16 cellular contexts compared by ENCODE assay signal in the genomic region with DNA sequence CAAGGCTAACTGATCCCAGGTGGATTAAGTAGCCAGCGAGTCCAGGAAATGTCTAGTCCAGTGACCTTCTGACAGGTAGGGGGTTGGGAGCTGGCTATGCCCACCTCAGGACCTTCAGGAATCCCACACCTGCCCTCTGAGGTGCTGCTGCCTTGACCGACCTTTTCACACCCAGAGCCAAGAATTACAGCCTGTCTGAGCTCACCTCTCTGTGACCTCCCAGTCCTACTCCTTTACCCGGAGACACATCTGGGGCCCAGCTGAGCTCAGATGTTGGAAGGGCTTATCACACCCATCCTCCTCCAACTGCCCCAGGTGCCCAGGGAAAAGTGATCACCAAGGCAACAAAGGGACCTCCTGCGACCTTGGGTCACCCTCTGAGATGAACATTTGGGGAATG.
A peak's percentile ranks its signal among the peaks of the same experiment; 100 is the strongest.
DNase-seq lines count a peak whose midpoint lies in the region; ATAC-seq and TF ChIP-seq lines count a peak whose summit lies in the region.
"Had no signal": no experiment of that assay in that cellular context is flagged by ENCODE, and none has a peak within 500 bp of the region (broad histone marks: within the 10 kb centered on the region; RNA-seq: fewer than 3 reads in every experiment).

No MANE protein-coding gene starts in this region.

- H3K4me3 ChIP-seq in neuronal stem cell (ENCODE audit: low read length in 2 of 2), result no peak overlapping the region
- no peak overlapping the region for H3K4me3 ChIP-seq in stomach
- H3K4me3 ChIP-seq: BLaER1, HAP-1 had no signal

- TF ChIP-seq EP300 in stomach (IDR thresholded peaks at IDR 0.05), result no peak

- H3K4me1 ChIP-seq in neuronal stem cell (ENCODE audit: control insufficient read depth in 2 of 2, insufficient read depth in 1 of 2, low read depth in 1 of 2, low read length in 2 of 2) (peaks cover 15 to 18% of the 10 kb centered on the region in 2 donors), stomach (no peaks in the 10 kb centered on the region)

- H3K4me3 Mint-ChIP-seq in osteocyte (ENCODE audit: unreplicated experiment), result no peak overlapping the region
- H3K4me3 Mint-ChIP-seq: CD14-positive monocyte; CD4-positive, alpha-beta memory T cell had no signal

- H3K27ac ChIP-seq in neuronal stem cell (replicated peaks; ENCODE audit: low read length) (no peak overlapping the region), stomach (peak overlapping the region in 3 of 5 donors; percentile 4 to 77 (median 10))
- H3K27ac ChIP-seq: BLaER1 had no signal

- no peak overlapping the region for H2AK5ac ChIP-seq in neuronal stem cell (ENCODE audit: low read depth, low read length)

- no peak overlapping the region for H2BK15ac ChIP-seq in neuronal stem cell (ENCODE audit: low read length)

- no peaks in the 10 kb centered on the region for H3K27me3 Mint-ChIP-seq in osteocyte (ENCODE audit: unreplicated experiment)

- no peak overlapping the region for H3K18ac ChIP-seq in neuronal stem cell (ENCODE audit: low read length)

- intact Hi-C loops in stomach (cut with DNase I; ENCODE audit: low total_unique reads), result no loop called here

- no peak overlapping the region for H2BK5ac ChIP-seq in neuronal stem cell (ENCODE audit: low read length)

- peaks cover 2% of the 10 kb centered on the region for H3K9me3 Mint-ChIP-seq in osteocyte (ENCODE audit: unreplicated experiment)

- H3K14ac ChIP-seq in neuronal stem cell (ENCODE audit: low read length), result peak overlapping the region; percentile 23

- peaks cover 0 to 32% (median 0%) of the 10 kb centered on the region in 3 experiments for H3K27me3 ChIP-seq in neuronal stem cell (ENCODE audit: control insufficient read depth in 3 of 3, insufficient read depth in 3 of 3, low read depth in 1 of 3, low read length in 3 of 3)
- H3K27me3 ChIP-seq in stomach, result no peaks in the 10 kb centered on the region
- H3K27me3 ChIP-seq: BLaER1 had no signal

- no peak overlapping the region for H3K9ac ChIP-seq in neuronal stem cell (ENCODE audit: low read depth, low read length, poor library complexity)
- H3K9ac ChIP-seq: BLaER1 had no signal

- H3K4me1 Mint-ChIP-seq in osteocyte (ENCODE audit: unreplicated experiment), result peaks cover 26% of the 10 kb centered on the region
- H3K4me1 Mint-ChIP-seq: CD14-positive monocyte; CD4-positive, alpha-beta memory T cell had no signal

- no peak overlapping the region for H3K4me2 ChIP-seq in neuronal stem cell (ENCODE audit: insufficient read depth, low read length, poor library complexity, severe bottlenecking)
- H3K4me2 ChIP-seq: BLaER1 had no signal

- TF ChIP-seq CTCF in stomach (IDR thresholded peaks at IDR 0.05) (no peak), osteocyte (IDR thresholded peaks at IDR 0.05) (no peak)

- peaks cover 0 to 7% of the 10 kb centered on the region in 2 donors for H3K9me3 ChIP-seq in neuronal stem cell (replicated peaks in 1 of 2; ENCODE audit: control insufficient read depth in 2 of 2, insufficient read depth in 1 of 2, low read depth in 1 of 2, low read length in 2 of 2)
- H3K9me3 ChIP-seq in stomach, result peaks cover 0 to under 1% (median 0%) of the 10 kb centered on the region in 4 donors
- H3K9me3 ChIP-seq: HAP-1 had no signal

- no CpG with 5 or more reads among the region's 4 CpGs for WGBS in neuronal stem cell (ENCODE audit: extremely low coverage in 2 of 2, insufficient read length in 2 of 2, insufficient replicate concordance in 1 of 2), 2 donors
- 77 to 86% (median 79%) methylated on average over 3 to 4 of the region's 4 CpGs for WGBS in stomach, 5 donors

- H2BK120ac ChIP-seq in neuronal stem cell (ENCODE audit: low read depth, low read length), result no peak overlapping the region

- H3K36me3 ChIP-seq in neuronal stem cell (replicated peaks in 1 of 2; ENCODE audit: control insufficient read depth in 2 of 2, insufficient read depth in 2 of 2, low read length in 2 of 2) (no peaks in the 10 kb centered on the region), stomach (no peaks in the 10 kb centered on the region)
- H3K36me3 ChIP-seq: BLaER1, HAP-1 had no signal

- no peak overlapping the region for H4K91ac ChIP-seq in neuronal stem cell (ENCODE audit: low read depth, low read length, poor library complexity)

- H2AFZ ChIP-seq in neuronal stem cell (ENCODE audit: low read length), result no peak overlapping the region

- H3K27ac Mint-ChIP-seq in osteocyte (ENCODE audit: unreplicated experiment), result no peak overlapping the region
- H3K27ac Mint-ChIP-seq: CD14-positive monocyte; CD4-positive, alpha-beta memory T cell had no signal

- no peak overlapping the region for H4K8ac ChIP-seq in neuronal stem cell (ENCODE audit: low read depth, low read length)

- TF ChIP-seq POLR2A in stomach (IDR thresholded peaks at IDR 0.05), result no peak

- H3K23ac ChIP-seq in neuronal stem cell (ENCODE audit: low read depth, low read length, poor library complexity), result no peak overlapping the region

- H2BK12ac ChIP-seq in neuronal stem cell (ENCODE audit: low read length), result no peak overlapping the region

- H3K4ac ChIP-seq in neuronal stem cell (ENCODE audit: low read length), result no peak overlapping the region

- H3K36me3 Mint-ChIP-seq in osteocyte (ENCODE audit: unreplicated experiment), result no peaks in the 10 kb centered on the region
- H3K36me3 Mint-ChIP-seq: CD14-positive monocyte; CD4-positive, alpha-beta memory T cell had no signal

- peak; percentile 78 for DNase-seq in left kidney (ENCODE audit: low read depth, low spot score)
- no peak for DNase-seq in neuronal stem cell (ENCODE audit: low spot score)
- DNase-seq in stomach, result no peak
- no peak for DNase-seq in AG08395 (ENCODE audit: low spot score)
- DNase-seq in foreskin melanocyte, result no peak
- DNase-seq in osteocyte (ENCODE audit: extremely low spot score, unreplicated experiment), result no peak
- DNase-seq: ACHN; CD4-positive, alpha-beta memory T cell; DMS153; DMS79; GDM1 had no signal

- no peak for ATAC-seq in GM18511 (IDR thresholded peaks at IDR 0.05; ENCODE audit: unreplicated experiment)
- ATAC-seq: HepG2 had no signal

- H3K79me1 ChIP-seq in neuronal stem cell (ENCODE audit: low read depth, low read length), result no peaks in the 10 kb centered on the region
